9 cellular contexts compared by ENCODE assay signal in genomic region chr1:165376811-165377153, GRCh38. TPM values are rescaled to one million over a fixed set of nuclear protein-coding genes. Genes with fewer than 3 reads are reported as not detected.
DNase-seq lines count a peak whose midpoint lies in the region; ATAC-seq and TF ChIP-seq lines count a peak whose summit lies in the region.
"Had no signal": no experiment of that assay in that cellular context is flagged by ENCODE, and none has a peak within 500 bp of the region (broad histone marks: within the 10 kb centered on the region; RNA-seq: fewer than 3 reads in every experiment).

No MANE protein-coding gene starts in this region.

- in situ Hi-C loops in mammary epithelial cell (cut with MboI; ENCODE audit: low sequenced_read_pairs in 2 of 2) = loop anchor here in 1 of 2 donors (10.0 to 25.0 kb wide), 2 partner anchors 222 to 536 kb away; no protein-coding TSS in a partner anchor

- 52% methylated on average over 7 of the region's 10 CpGs for WGBS in mammary epithelial cell (ENCODE audit: low coverage, missing lambda C conversion rate)

- H3K9me2 ChIP-seq in HCT116 (ENCODE audit: insufficient read depth) = no peaks in the 10 kb centered on the region

- H3K36me3 Mint-ChIP-seq in naive thymus-derived CD4-positive, alpha-beta T cell = no peaks in the 10 kb centered on the region

- no peaks in the 10 kb centered on the region for H4K20me1 ChIP-seq in HCT116 (ENCODE audit: insufficient read depth)
- no peaks in the 10 kb centered on the region for H4K20me1 ChIP-seq in mammary epithelial cell (ENCODE audit: insufficient read depth, low read length)

- H3K79me2 ChIP-seq in HCT116 (ENCODE audit: insufficient read depth, low read length) = no peaks in the 10 kb centered on the region
- H3K79me2 ChIP-seq in mammary epithelial cell (ENCODE audit: insufficient read depth, low read length) = no peaks in the 10 kb centered on the region

- no peaks in the 10 kb centered on the region for H3K36me3 ChIP-seq in HCT116 (ENCODE audit: control insufficient read depth in 1 of 2, insufficient read depth in 2 of 2, low read length in 2 of 2)
- H3K36me3 ChIP-seq in mammary epithelial cell (ENCODE audit: insufficient read depth, low read length) = no peaks in the 10 kb centered on the region
- no peaks in the 10 kb centered on the region for H3K36me3 ChIP-seq in naive thymus-derived CD4-positive, alpha-beta T cell (ENCODE audit: control insufficient read depth in 2 of 3, insufficient read depth in 3 of 3, low read length in 3 of 3)

- H2AFZ ChIP-seq in HCT116 (ENCODE audit: low read depth, low read length, poor library complexity, severe bottlenecking) (peak overlapping the region; percentile 83), mammary epithelial cell (ENCODE audit: low read depth, low read length) (peak overlapping the region; percentile 30)

- H3K27me3 Mint-ChIP-seq in naive thymus-derived CD4-positive, alpha-beta T cell = peaks cover 48 to 85% (median 63%) of the 10 kb centered on the region in 5 donors

- peaks cover 12 to 22% (median 20%) of the 10 kb centered on the region in 7 donors for H3K4me1 Mint-ChIP-seq in naive thymus-derived CD4-positive, alpha-beta T cell

- BruUV-seq in HCT116 (replicated peaks; lab: Mats Ljungman, UMichigan) = no TSS peak
- BruUV-seq in mammary epithelial cell (replicated peaks; lab: Mats Ljungman, UMichigan) = no TSS peak

- peaks cover 0 to 6% (median 0%) of the 10 kb centered on the region in 11 donors for H3K9me3 Mint-ChIP-seq in naive thymus-derived CD4-positive, alpha-beta T cell

- DNase-seq in AG04449 (ENCODE audit: low read depth, low spot score) (no peak), HCT116 (ENCODE audit: low read depth, low spot score) (no peak), mammary epithelial cell (no peak), NOMO-1 (lab: John Stamatoyannopoulos, UW; ENCODE audit: unreplicated experiment in 2 of 2) (no peak), inferior parietal cortex (ENCODE audit: extremely low spot score) (no peak)
- no peak for DNase-seq in naive thymus-derived CD4-positive, alpha-beta T cell
- DNase-seq in activated effector memory CD4-positive, alpha-beta T cell treated with Interleukin-2 at 50 U/mL for 16 hours = no peak

- dilution Hi-C loops in mammary epithelial cell (cut with HindIII; ENCODE audit: low sequenced_read_pairs) = no loop called here

- peaks cover 6% of the 10 kb centered on the region for H3K27me3 ChIP-seq in HCT116 (ENCODE audit: insufficient read depth, low read length)
- peaks cover 15% of the 10 kb centered on the region for H3K27me3 ChIP-seq in mammary epithelial cell (ENCODE audit: insufficient read depth, low read length)
- peaks cover 3 to 18% of the 10 kb centered on the region in 2 donors for H3K27me3 ChIP-seq in naive thymus-derived CD4-positive, alpha-beta T cell (ENCODE audit: control insufficient read depth in 2 of 2, insufficient read depth in 2 of 2, low read length in 2 of 2)

- CTCF ChIA-PET in AG04449 (lab: Yijun Ruan, JAX) = interaction anchor here (1.4 to 2.8 kb wide), 3 partner anchors 9 to 16 kb away, joined by 3 to 23 read pairs (median 16); no protein-coding TSS in a partner anchor
- CTCF ChIA-PET in HCT116 (lab: Charles Lee) = interaction anchor here (0.7 to 2.0 kb wide), 2 partner anchors 9 to 16 kb away, joined by 3 to 8 read pairs; no protein-coding TSS in a partner anchor
- CTCF ChIA-PET in mammary epithelial cell (lab: Charles Lee; ENCODE audit: low non-redundant PET) = no interaction called here
- CTCF ChIA-PET in naive thymus-derived CD4-positive, alpha-beta T cell (lab: Charles Lee) = interaction anchor here (0.6 to 2.3 kb wide), 3 partner anchors 9 to 16 kb away, joined by 3 to 14 read pairs (median 4); no protein-coding TSS in a partner anchor

- H3K4me1 ChIP-seq in HCT116 (ENCODE audit: control insufficient read depth in 1 of 2, insufficient read depth in 2 of 2, low read length in 2 of 2) = peaks cover 0 to 13% of the 10 kb centered on the region in 2 experiments; a peak in 3 of 4 replicates
- H3K4me1 ChIP-seq in mammary epithelial cell (ENCODE audit: insufficient read depth, low read length) = peaks cover 10% of the 10 kb centered on the region
- H3K4me1 ChIP-seq in naive thymus-derived CD4-positive, alpha-beta T cell (ENCODE audit: control insufficient read depth in 2 of 2, insufficient read depth in 2 of 2, low read length in 2 of 2) = peaks cover 2 to 13% of the 10 kb centered on the region in 2 donors

- H3K9me3 ChIP-seq in HCT116 (ENCODE audit: control insufficient read depth in 1 of 2, insufficient read depth in 1 of 2, low read depth in 1 of 2, low read length in 2 of 2) (no peaks in the 10 kb centered on the region), mammary epithelial cell (replicated peaks; ENCODE audit: insufficient read depth, low read length) (no peaks in the 10 kb centered on the region)
- H3K9me3 ChIP-seq in naive thymus-derived CD4-positive, alpha-beta T cell (ENCODE audit: control insufficient read depth in 2 of 3, low read length in 3 of 3) = no peaks in the 10 kb centered on the region

- H3K9ac ChIP-seq in HCT116 (ENCODE audit: low read length) = no peak overlapping the region
- H3K9ac ChIP-seq in mammary epithelial cell (ENCODE audit: insufficient read depth, low read length) = no peak overlapping the region

- H3K4me3 ChIP-seq in AG04449 (ENCODE audit: low read depth, low read length) (peak overlapping the region; percentile 37), HCT116 (replicated peaks in 1 of 2; ENCODE audit: low read depth in 1 of 2, low read length in 2 of 2) (peak overlapping the region; percentile 27 to 49; a peak in 3 of 4 replicates), mammary epithelial cell (replicated peaks in 1 of 3; ENCODE audit: insufficient read depth in 1 of 3, low read depth in 2 of 3, low read length in 3 of 3) (peak overlapping the region in 1 of 3 experiments; percentile 10)
- H3K4me3 ChIP-seq in naive thymus-derived CD4-positive, alpha-beta T cell (ENCODE audit: low read length) = peak overlapping the region; percentile 35

- no peak for TF ChIP-seq POLR2A in HCT116 (IDR thresholded peaks at IDR 0.05; ENCODE audit: borderline replicate concordance, extremely low read depth, insufficient read depth, insufficient read length)

- H3K4me3 Mint-ChIP-seq in naive thymus-derived CD4-positive, alpha-beta T cell = peak overlapping the region; percentile 41 to 81 (median 78)

- no peak for TF ChIP-seq RAD21 in HCT116 (IDR thresholded peaks at IDR 0.05; ENCODE audit: low read depth)

- intact Hi-C loops in HCT116 (cut with micrococcal nuclease) = no loop called here
- intact Hi-C loops in mammary epithelial cell (cut with micrococcal nuclease) = no loop called here
- intact Hi-C loops in naive thymus-derived CD4-positive, alpha-beta T cell (cut with micrococcal nuclease) = loop anchor here in 1 of 2 donors (10.0 kb wide), 1 partner anchor 62 kb away; no protein-coding TSS in a partner anchor

- H3K27ac Mint-ChIP-seq in naive thymus-derived CD4-positive, alpha-beta T cell = no peak overlapping the region

- ATAC-seq in HCT116 (0 out of 2 replicates have a peak, but pooled peaks have one; percentile 6), GM21515 (IDR thresholded peaks at IDR 0.05; ENCODE audit: unreplicated experiment) (no peak)
- no peak for ATAC-seq in naive thymus-derived CD4-positive, alpha-beta T cell

- H3K27ac ChIP-seq in HCT116 (ENCODE audit: low read depth, low read length) = no peak overlapping the region; the same call in 1 of the 2 replicates
- no peak overlapping the region for H3K27ac ChIP-seq in mammary epithelial cell (ENCODE audit: insufficient read depth, low read depth, low read length)
- H3K27ac ChIP-seq in naive thymus-derived CD4-positive, alpha-beta T cell (ENCODE audit: low read depth, low read length) = no peak overlapping the region

- POLR2A ChIA-PET in AG04449 (lab: Yijun Ruan, JAX) = no interaction called here
- POLR2A ChIA-PET in HCT116 (lab: Charles Lee) = no interaction called here
- POLR2A ChIA-PET in naive thymus-derived CD4-positive, alpha-beta T cell (lab: Charles Lee) = no interaction called here

- H3K4me2 ChIP-seq in HCT116 (ENCODE audit: low read length) (peak overlapping the region; percentile 75), mammary epithelial cell (ENCODE audit: insufficient read depth, low read depth, low read length) (peak overlapping the region; percentile 82)

- no peak for TF ChIP-seq CTCF in AG04449 (IDR thresholded peaks at IDR 0.05; ENCODE audit: insufficient read depth, low read length, missing control alignments)
- no peak for TF ChIP-seq CTCF in HCT116 (IDR thresholded peaks at IDR 0.05 in 2 of 3, conservative IDR thresholded peaks at IDR 0.05 in 1 of 3; ENCODE audit: borderline replicate concordance in 1 of 3, insufficient read depth in 1 of 3, low read depth in 2 of 3, low read length in 2 of 3)
- no peak for TF ChIP-seq CTCF in mammary epithelial cell (conservative IDR thresholded peaks at IDR 0.05 in 1 of 2, IDR thresholded peaks at IDR 0.05 in 1 of 2; ENCODE audit: extremely low read depth in 1 of 2, insufficient read depth in 1 of 2, low read depth in 1 of 2, low read length in 2 of 2)

- RAD21 ChIA-PET in HCT116 (lab: Charles Lee; ENCODE audit: low non-redundant PET in 1 of 2, low total read pairs in 2 of 2, uncharacterized antibody in 2 of 2, unreplicated experiment in 2 of 2) = no interaction called here

TF ChIP-seq in HCT116, 20 proteins besides CTCF, POLR2A, EP300 and RAD21 (continues in another document):
- TF ChIP-seq ZNF274 (IDR thresholded peaks at IDR 0.05; ENCODE audit: low read depth, low read length) = no peak
- no peak for TF ChIP-seq EGR1 (IDR thresholded peaks at IDR 0.05; ENCODE audit: low read depth)
- no peak for TF ChIP-seq ELF1 (IDR thresholded peaks at IDR 0.05; ENCODE audit: borderline replicate concordance, low read depth)
- TF ChIP-seq TCF7L2 (IDR thresholded peaks at IDR 0.05; ENCODE audit: borderline replicate concordance, extremely low read depth, insufficient read depth, insufficient read length) = no peak
- no peak for TF ChIP-seq EZH2phosphoT487 (IDR thresholded peaks at IDR 0.05; ENCODE audit: borderline replicate concordance)

RNA-seq across cellular contexts. Expression of gene LMX1A, which starts 20.3 kb away (rescaled TPM):
- total RNA-seq in HCT116 (2021; ENCODE audit: unreplicated experiment) (not detected), mammary epithelial cell (not detected)
- not detected in 2 replicates for polyA plus RNA-seq in HCT116 (2012)
- not detected for polyA plus RNA-seq in mammary epithelial cell
- not detected for polyA minus RNA-seq in mammary epithelial cell
- not detected for total RNA-seq in naive thymus-derived CD4-positive, alpha-beta T cell
- polyA plus RNA-seq in naive thymus-derived CD4-positive, alpha-beta T cell = not detected
- total RNA-seq: Daoy had no signal
